Comparison of ENCODE assay signal across 1 cellular context in genomic region chr14:75981426-75981825, GRCh38.
TF ChIP-seq lines count a peak whose summit lies in the region.

No MANE protein-coding gene starts in this region.

TF ChIP-seq in HEK293T, 16 proteins besides CTCF, POLR2A, EP300 and RAD21 (continued from another document):
- TF ChIP-seq, protein P1, sequence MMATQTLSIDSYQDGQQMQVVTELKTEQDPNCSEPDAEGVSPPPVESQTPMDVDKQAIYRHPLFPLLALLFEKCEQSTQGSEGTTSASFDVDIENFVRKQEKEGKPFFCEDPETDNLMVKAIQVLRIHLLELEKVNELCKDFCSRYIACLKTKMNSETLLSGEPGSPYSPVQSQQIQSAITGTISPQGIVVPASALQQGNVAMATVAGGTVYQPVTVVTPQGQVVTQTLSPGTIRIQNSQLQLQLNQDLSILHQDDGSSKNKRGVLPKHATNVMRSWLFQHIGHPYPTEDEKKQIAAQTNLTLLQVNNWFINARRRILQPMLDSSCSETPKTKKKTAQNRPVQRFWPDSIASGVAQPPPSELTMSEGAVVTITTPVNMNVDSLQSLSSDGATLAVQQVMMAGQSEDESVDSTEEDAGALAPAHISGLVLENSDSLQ (IDR thresholded peaks at IDR 0.05) = no peak
- no peak for TF ChIP-seq LEF1 (IDR thresholded peaks at IDR 0.05; ENCODE audit: borderline replicate concordance)
- no peak for TF ChIP-seq ARNT (IDR thresholded peaks at IDR 0.05)
- TF ChIP-seq FOXA1 (IDR thresholded peaks at IDR 0.05) = no peak
- no peak for TF ChIP-seq ZNF384 (IDR thresholded peaks at IDR 0.05)
- no peak for TF ChIP-seq L3MBTL2 (conservative IDR thresholded peaks at IDR 0.05)
- TF ChIP-seq SUZ12 (IDR thresholded peaks at IDR 0.05) = no peak
